Comparison of ENCODE assay signal across 8 cellular contexts in the genomic region with DNA sequence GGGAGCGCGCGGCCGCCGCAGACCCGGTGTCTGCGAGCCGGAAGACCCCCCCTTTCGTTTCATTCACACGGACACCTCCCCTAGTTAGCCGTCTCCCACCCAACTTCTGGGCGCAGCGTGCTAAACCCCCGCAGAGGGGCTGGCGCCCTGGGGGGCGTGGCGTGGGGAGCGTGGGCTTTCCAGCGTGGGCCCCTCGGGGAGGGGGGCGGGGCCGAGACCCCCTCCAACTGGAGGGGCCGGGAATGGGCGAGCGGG. TPM values are rescaled to one million over a fixed set of nuclear protein-coding genes. Genes with fewer than 3 reads are reported as not detected.
DNase-seq lines count a peak whose midpoint lies in the region; ATAC-seq and TF ChIP-seq lines count a peak whose summit lies in the region.

No MANE protein-coding gene starts in this region.

- H3K27ac ChIP-seq in adrenal gland (no peak overlapping the region), left lung (peak overlapping the region; percentile 82), testis (no peak overlapping the region)

- TF ChIP-seq POLR2A in adrenal gland (IDR thresholded peaks at IDR 0.05) (no peak), testis (IDR thresholded peaks at IDR 0.05) (no peak)

- H3K27ac Mint-ChIP-seq in activated CD4-positive, alpha-beta T cell treated with anti-CD3 and anti-CD28 coated beads, Interleukin-2, amount 10 ng/mL, durations not matched to agents 7 days and 5 days = no peak overlapping the region

- peaks cover 71% of the 10 kb centered on the region for H3K27me3 Mint-ChIP-seq in activated CD4-positive, alpha-beta T cell treated with anti-CD3 and anti-CD28 coated beads, Interleukin-2, amount 10 ng/mL, durations not matched to agents 7 days and 5 days

- H3K9me3 Mint-ChIP-seq in activated CD4-positive, alpha-beta T cell treated with anti-CD3 and anti-CD28 coated beads, Interleukin-2, amount 10 ng/mL, durations not matched to agents 7 days and 5 days = no peaks in the 10 kb centered on the region

- peak overlapping the region; percentile 51 for H3K4me3 Mint-ChIP-seq in activated CD4-positive, alpha-beta T cell treated with anti-CD3 and anti-CD28 coated beads, Interleukin-2, amount 10 ng/mL, durations not matched to agents 7 days and 5 days

- peak overlapping the region in 3 of 4 donors; percentile 11 to 89 (median 23) for H3K4me3 ChIP-seq in adrenal gland
- H3K4me3 ChIP-seq in left lung = peak overlapping the region; percentile 58 to 65
- peak overlapping the region; percentile 60 to 63 for H3K4me3 ChIP-seq in testis

- H3K36me3 ChIP-seq in adrenal gland (replicated peaks in 1 of 2) (no peaks in the 10 kb centered on the region), left lung (no peaks in the 10 kb centered on the region), testis (ENCODE audit: low read depth, missing control alignments) (no peaks in the 10 kb centered on the region)

- H3K36me3 Mint-ChIP-seq in activated CD4-positive, alpha-beta T cell treated with anti-CD3 and anti-CD28 coated beads, Interleukin-2, amount 10 ng/mL, durations not matched to agents 7 days and 5 days (ENCODE audit: low read depth) = peaks cover 5% of the 10 kb centered on the region

- ATAC-seq in left lung = no peak

- CTCF ChIA-PET in activated CD4-positive, alpha-beta T cell treated with anti-CD3 and anti-CD28 coated beads, Interleukin-2, amount 10 ng/mL, durations not matched to agents 7 days and 5 days (lab: Charles Lee) = interaction anchor here (0.9 to 1.0 kb wide), 2 partner anchors 12 to 30 kb away, joined by 3 read pairs; no protein-coding TSS in a partner anchor

- H3K9me3 ChIP-seq in adrenal gland (replicated peaks in 1 of 3) = no peaks in the 10 kb centered on the region
- no peaks in the 10 kb centered on the region for H3K9me3 ChIP-seq in left lung
- no peaks in the 10 kb centered on the region for H3K9me3 ChIP-seq in testis

- intact Hi-C loops in adrenal gland (cut with DNase I) (no loop called here), left lung (cut with DNase I) (no loop called here), testis (cut with DNase I; ENCODE audit: low total_unique reads) (no loop called here)

- DNase-seq in activated CD4-positive, alpha-beta T cell treated with anti-CD3 and anti-CD28 coated beads, Interleukin-2, amount 10 ng/mL, durations not matched to agents 7 days and 5 days = no peak
- no peak for DNase-seq in activated CD4-positive, alpha-beta T cell treated with anti-CD3 and anti-CD28 coated beads for 48 hours
- DNase-seq in adrenal gland = no peak
- DNase-seq in left lung = no peak
- no peak for DNase-seq in testis
- no peak for DNase-seq in NCI-H526 (lab: John Stamatoyannopoulos, UW)
- DNase-seq in NCI-H2227 (lab: John Stamatoyannopoulos, UW; ENCODE audit: unreplicated experiment) = no peak
- DNase-seq in activated CD4-positive, CD25-positive, alpha-beta regulatory T cell (lab: John Stamatoyannopoulos, UW) = no peak

- H3K4me1 Mint-ChIP-seq in activated CD4-positive, alpha-beta T cell treated with anti-CD3 and anti-CD28 coated beads, Interleukin-2, amount 10 ng/mL, durations not matched to agents 7 days and 5 days = peaks cover 22% of the 10 kb centered on the region

- H3K4me1 ChIP-seq in adrenal gland (replicated peaks in 1 of 2) (peaks cover 22 to 25% of the 10 kb centered on the region in 2 donors), left lung (peaks cover 0 to 33% of the 10 kb centered on the region in 2 donors), testis (peaks cover 4% of the 10 kb centered on the region)

- POLR2A ChIA-PET in activated CD4-positive, alpha-beta T cell treated with anti-CD3 and anti-CD28 coated beads, Interleukin-2, amount 10 ng/mL, durations not matched to agents 7 days and 5 days (lab: Charles Lee) = no interaction called here

- WGBS in adrenal gland, 4 donors = 1 to 6% (median 1%) methylated on average over 10 to 25 of the region's 25 CpGs; no CpG with 5 or more reads in 1 of the 4 donors
- 0% methylated on average over 10 to 18 of the region's 25 CpGs for WGBS in testis, 2 donors

- H3K27me3 ChIP-seq in adrenal gland = peaks cover 33% of the 10 kb centered on the region
- peaks cover 5 to 81% of the 10 kb centered on the region in 2 donors for H3K27me3 ChIP-seq in left lung
- no peaks in the 10 kb centered on the region for H3K27me3 ChIP-seq in testis

- no peak for TF ChIP-seq CTCF in adrenal gland (IDR thresholded peaks at IDR 0.05)
- no peak for TF ChIP-seq CTCF in left lung (IDR thresholded peaks at IDR 0.05)
- no peak for TF ChIP-seq CTCF in testis (IDR thresholded peaks at IDR 0.05)

RNA-seq across cellular contexts. Expression of a gene that starts 1.1 kb away (rescaled TPM):
- under 1 TPM; 0.07 to 0.10 TPM for total RNA-seq in activated CD4-positive, alpha-beta T cell treated with anti-CD3 and anti-CD28 coated beads, Interleukin-2, amount 10 ng/mL, durations not matched to agents 7 days and 5 days
- under 1 TPM; 0.09 to 0.92 (median 0.25) TPM for total RNA-seq in adrenal gland
- polyA plus RNA-seq in adrenal gland = 1 to 10 TPM in 1 of 3 donors, under 1 TPM in 2; 0.27 to 1.2 (median 0.47) TPM
- total RNA-seq in left lung = 10 to 100 TPM; 22.4 to 32.9 TPM
- 1 to 10 TPM; 3.8 to 4.2 TPM for total RNA-seq in testis
- 2.9 TPM for polyA plus RNA-seq in testis (ENCODE audit: insufficient read depth, low read depth, low replicate concordance)

Comparison
In these comparisons a context has a peak if more than half of its experiments do, and no peak if none do; other contexts are left out.
1. H3K27ac ChIP-seq: peak in left lung (2 of 2); none in adrenal gland (0 of 5) and testis (0 of 2).
2. RNA of a gene that starts 1.1 kb away (total RNA-seq): 22.4 to 32.9 TPM in left lung; 3.8 to 4.2 TPM in testis, 0.09 to 0.92 TPM in adrenal gland and 0.07 to 0.10 TPM in activated CD4-positive, alpha-beta T cell treated with anti-CD3 and anti-CD28 coated beads, Interleukin-2, amount 10 ng/mL, durations not matched to agents 7 days and 5 days; every median in the first group is over 4 times any median in the second.
3. Peak in every context shown above with its lines, with median percentiles within 50 percentile points of each other: H3K4me3 ChIP-seq.